10 cellular contexts compared by ENCODE assay signal in genomic region chr1:6447016-6447817, GRCh38. TPM values are rescaled to one million over a fixed set of nuclear protein-coding genes. Genes with fewer than 3 reads are reported as not detected.
DNase-seq lines count a peak whose midpoint lies in the region; ATAC-seq and TF ChIP-seq lines count a peak whose summit lies in the region.
"Had no signal": no experiment of that assay in that cellular context is flagged by ENCODE, and none has a peak within 500 bp of the region (broad histone marks: within the 10 kb centered on the region; RNA-seq: fewer than 3 reads in every experiment).

No MANE protein-coding gene starts in this region.

- H3K9ac ChIP-seq in BLaER1 (no peak overlapping the region), mesenchymal stem cell (ENCODE audit: low read length) (no peak overlapping the region)

- H3K9me2 ChIP-seq in GM23338 (ENCODE audit: insufficient read depth): no peaks in the 10 kb centered on the region

- H3K27ac Mint-ChIP-seq in GM23338: peak overlapping the region; percentile 52
- no peak overlapping the region for H3K27ac Mint-ChIP-seq in T-cell
- H3K27ac Mint-ChIP-seq: dendritic cell treated with granulocyte-macrophage colony-stimulating factor and Interleukin-4, amounts not matched to agents 40 ng/mL and 50 ng/mL, for 4 days had no signal

- H3K23ac ChIP-seq in mesenchymal stem cell (ENCODE audit: low read length in 2 of 2): no peak overlapping the region

- H3K4me3 Mint-ChIP-seq in GM23338 (peak overlapping the region; percentile 74), T-cell (peak overlapping the region; percentile 62 to 74 (median 64))
- H3K4me3 Mint-ChIP-seq: dendritic cell treated with granulocyte-macrophage colony-stimulating factor and Interleukin-4, amounts not matched to agents 40 ng/mL and 50 ng/mL, for 4 days had no signal

- no peak overlapping the region for H2BK120ac ChIP-seq in mesenchymal stem cell (ENCODE audit: low read depth, low read length)

- H3K4me3 ChIP-seq in BLaER1: peak overlapping the region; percentile 56
- peak overlapping the region; percentile 70 for H3K4me3 ChIP-seq in GM23338
- peak overlapping the region; percentile 27 to 59 (median 58) for H3K4me3 ChIP-seq in right lobe of liver
- no peak overlapping the region for H3K4me3 ChIP-seq in mesenchymal stem cell (ENCODE audit: insufficient read depth in 1 of 2, low read depth in 1 of 2, low read length in 2 of 2)

- H3K9me3 ChIP-seq in BLaER1 (no peaks in the 10 kb centered on the region), right lobe of liver (no peaks in the 10 kb centered on the region), mesenchymal stem cell (ENCODE audit: control insufficient read depth, low read length) (no peaks in the 10 kb centered on the region)

- H4K20me1 ChIP-seq in BLaER1 (peaks cover 44% of the 10 kb centered on the region), GM23338 (replicated peaks; ENCODE audit: insufficient read depth) (no peaks in the 10 kb centered on the region)

- H3K27ac ChIP-seq in BLaER1 (no peak overlapping the region), GM23338 (ENCODE audit: low read depth) (0 out of 2 replicates have a peak overlapping the region, but pooled peaks have one; percentile 72), right lobe of liver (peak overlapping the region; percentile 26 to 80 (median 70)), mesenchymal stem cell (ENCODE audit: low read length, poor library complexity, severe bottlenecking) (no peak overlapping the region)

- no peak overlapping the region for H2AK5ac ChIP-seq in mesenchymal stem cell (ENCODE audit: low read length, severe bottlenecking)

- H4K8ac ChIP-seq in mesenchymal stem cell (ENCODE audit: low read length): no peak overlapping the region

- 1% methylated on average over 18 of the region's 67 CpGs for WGBS in right lobe of liver (ENCODE audit: insufficient coverage, low coverage, low lambda C conversion rate, missing lambda C conversion rate)
- 4% methylated on average over 44 of the region's 67 CpGs for WGBS in mesenchymal stem cell

- H3K9me3 Mint-ChIP-seq in GM23338 (no peaks in the 10 kb centered on the region), T-cell (no peaks in the 10 kb centered on the region)
- H3K9me3 Mint-ChIP-seq: dendritic cell treated with granulocyte-macrophage colony-stimulating factor and Interleukin-4, amounts not matched to agents 40 ng/mL and 50 ng/mL, for 4 days had no signal

- intact Hi-C loops in right lobe of liver (cut with DNase I): no loop called here

- H3K36me3 Mint-ChIP-seq in GM23338 (ENCODE audit: low read depth) (no peaks in the 10 kb centered on the region), T-cell (no peaks in the 10 kb centered on the region)

- H4K91ac ChIP-seq in mesenchymal stem cell (ENCODE audit: low read length): no peak overlapping the region

- H3K27me3 Mint-ChIP-seq in GM23338 (ENCODE audit: insufficient read depth, low read depth, poor library complexity) (peaks cover 16% of the 10 kb centered on the region), T-cell (peaks cover 29 to 49% of the 10 kb centered on the region in 2 donors)

- H3K36me3 ChIP-seq in BLaER1 (no peaks in the 10 kb centered on the region), GM23338 (ENCODE audit: insufficient read depth) (no peaks in the 10 kb centered on the region), right lobe of liver (no peaks in the 10 kb centered on the region), mesenchymal stem cell (ENCODE audit: control insufficient read depth in 1 of 2, insufficient read depth in 2 of 2, low read depth in 1 of 2, low read length in 2 of 2) (no peaks in the 10 kb centered on the region)

- CTCF ChIA-PET in T-cell (lab: Charles Lee): interaction anchor here (1.2 to 1.4 kb wide), 2 partner anchors 17 to 26 kb away, joined by 3 read pairs; no protein-coding TSS in a partner anchor

- H3K18ac ChIP-seq in mesenchymal stem cell (ENCODE audit: low read depth in 1 of 2, low read length in 2 of 2): no peak overlapping the region

- H3K79me1 ChIP-seq in mesenchymal stem cell (replicated peaks; ENCODE audit: low read length, poor library complexity, severe bottlenecking): no peaks in the 10 kb centered on the region

- H3F3A ChIP-seq in GM23338 (replicated peaks; ENCODE audit: low read depth): peaks cover 4% of the 10 kb centered on the region; the same call in 1 of the 2 replicates

- ATAC-seq in GM23338: peak; percentile 18
- peak in 3 of 4 experiments; percentile 5 to 29 (median 8) for ATAC-seq in T-cell (replicated peaks in 1 of 4)
- no peak for ATAC-seq in right lobe of liver
- no peak for ATAC-seq in HG02970 (IDR thresholded peaks at IDR 0.05; ENCODE audit: low FRiP score, unreplicated experiment)
- ATAC-seq in HG03442 (IDR thresholded peaks at IDR 0.05; ENCODE audit: unreplicated experiment): no peak

- H2BK15ac ChIP-seq in mesenchymal stem cell (ENCODE audit: low read depth, poor library complexity, severe bottlenecking): no peak overlapping the region

- H2BK5ac ChIP-seq in mesenchymal stem cell (ENCODE audit: low read depth, low read length, poor library complexity, severe bottlenecking): no peak overlapping the region

- DNase-seq in GM23338 (ENCODE audit: low spot score) (peak; percentile 79), T-cell (no peak), right lobe of liver (peak in 1 of 3 donors; percentile 69), mesenchymal stem cell (no peak), hippocampal formation (lab: John Stamatoyannopoulos, UW) (no peak)
- DNase-seq: DND-41 had no signal

- H3K4me1 ChIP-seq in BLaER1: peaks cover 31% of the 10 kb centered on the region
- H3K4me1 ChIP-seq in GM23338 (ENCODE audit: insufficient read depth): peaks cover 7% of the 10 kb centered on the region; the same call in 1 of the 2 replicates
- peaks cover 0 to 43% (median 12%) of the 10 kb centered on the region in 4 donors for H3K4me1 ChIP-seq in right lobe of liver
- peaks cover 24% of the 10 kb centered on the region for H3K4me1 ChIP-seq in mesenchymal stem cell (ENCODE audit: control insufficient read depth, insufficient read depth, low read depth, low read length)

- no peak overlapping the region for H2BK12ac ChIP-seq in mesenchymal stem cell (ENCODE audit: low read length in 2 of 2)

- no peak overlapping the region for H3K14ac ChIP-seq in mesenchymal stem cell (ENCODE audit: low read length in 2 of 2)

- no peak overlapping the region; the same call in 1 of the 2 replicates for H2AFZ ChIP-seq in GM23338
- H2AFZ ChIP-seq in mesenchymal stem cell (ENCODE audit: low read depth, low read length): no peak overlapping the region

- no peak overlapping the region for H3K4ac ChIP-seq in mesenchymal stem cell (ENCODE audit: low read depth in 1 of 2, low read length in 2 of 2)

- H3K4me1 Mint-ChIP-seq in GM23338 (peaks cover 29% of the 10 kb centered on the region), T-cell (peaks cover 16 to 30% (median 17%) of the 10 kb centered on the region in 3 donors)

- no peaks in the 10 kb centered on the region for H3K79me2 ChIP-seq in GM23338 (replicated peaks; ENCODE audit: insufficient read depth)

- H3K4me2 ChIP-seq in BLaER1 (peak overlapping the region; percentile 81), GM23338 (peak overlapping the region; percentile 84), mesenchymal stem cell (ENCODE audit: low read length, poor library complexity, severe bottlenecking) (no peak overlapping the region)

- H3K27me3 ChIP-seq in BLaER1: peaks cover 97% of the 10 kb centered on the region
- H3K27me3 ChIP-seq in GM23338 (ENCODE audit: insufficient read depth): no peaks in the 10 kb centered on the region; the same call in 1 of the 2 replicates
- H3K27me3 ChIP-seq in right lobe of liver: no peaks in the 10 kb centered on the region
- H3K27me3 ChIP-seq in mesenchymal stem cell (ENCODE audit: control insufficient read depth in 1 of 2, insufficient read depth in 1 of 2, low read length in 2 of 2): peaks cover 60 to 76% of the 10 kb centered on the region in 2 experiments

- POLR2A ChIA-PET in T-cell (lab: Charles Lee): no interaction called here

- TF ChIP-seq CTCF in GM23338 (conservative IDR thresholded peaks at IDR 0.05; ENCODE audit: low read depth in 2 of 2) (peak in 1 of 2 experiments; percentile 29; a peak in 2 of 4 replicates), right lobe of liver (IDR thresholded peaks at IDR 0.05) (no peak)

- TF ChIP-seq POLR2A in right lobe of liver (IDR thresholded peaks at IDR 0.05): no peak

TF ChIP-seq in GM23338, 12 proteins besides CTCF, POLR2A, EP300 and RAD21 (continues in another document):
- TF ChIP-seq POLR2AphosphoS5 (IDR thresholded peaks at IDR 0.05; ENCODE audit: low read depth) (peak; percentile 55), CREB1 (CRISPR knock-in tag; IDR thresholded peaks at IDR 0.05; ENCODE audit: low read depth) (0 out of 2 replicates have a peak, but pooled peaks have one; percentile 6)

RNA-seq across cellular contexts. Expression of gene TNFRSF25, which starts 18.8 kb away (rescaled TPM):
- 25.3 and 26.3 TPM in 2 replicates for total RNA-seq in GM23338 (2014; rRNA removed; shearing (Covaris generic))
- 13.6 and 15.2 TPM in 2 replicates for polyA plus RNA-seq in GM23338 (2016; fragmentation: Nextera tagmentation; extraction: Ambion mirVana)
- total RNA-seq in T-cell (100 to 1,000 TPM; 215 to 580 (median 446) TPM), right lobe of liver (1 to 10 TPM; 1.1 to 3.2 (median 2.1) TPM)
- 2.9 TPM for polyA plus RNA-seq in mesenchymal stem cell (2013, experiment 1 of 2)
- polyA plus RNA-seq in mesenchymal stem cell (2013, experiment 2 of 2): 2.4 TPM

RNA-seq across cellular contexts. Expression of gene ESPN, which starts 22.6 kb away (rescaled TPM):
- total RNA-seq in GM23338 (2014; rRNA removed; shearing (Covaris generic)): 12.7 and 13.6 TPM in 2 replicates
- polyA plus RNA-seq in GM23338 (2016; fragmentation: Nextera tagmentation; extraction: Ambion mirVana): 12.2 and 13.5 TPM in 2 replicates
- total RNA-seq in T-cell (1 to 10 TPM; 2.1 to 9.2 (median 6.2) TPM), right lobe of liver (100 to 1,000 TPM in 4 of 6 experiments, 10 to 100 TPM in 2; 81.6 to 149 (median 120) TPM)
- 0.06 TPM for polyA plus RNA-seq in mesenchymal stem cell (2013, experiment 1 of 2)
- not detected for polyA plus RNA-seq in mesenchymal stem cell (2013, experiment 2 of 2)

RNA-seq across cellular contexts. Expression of gene HES2, which starts 27.5 kb away (rescaled TPM):
- total RNA-seq in GM23338 (2014; rRNA removed; shearing (Covaris generic)): 1.2 and 1.6 TPM in 2 replicates
- polyA plus RNA-seq in GM23338 (2016; fragmentation: Nextera tagmentation; extraction: Ambion mirVana): 1.1 and 2.1 TPM in 2 replicates
- total RNA-seq in T-cell: under 1 TPM in 1 of 5 donors, not detected in 4; 0.16 TPM
- 1 to 10 TPM in 1 of 6 experiments, under 1 TPM in 2, not detected in 3; 0.27 to 1.2 (median 0.68) TPM for total RNA-seq in right lobe of liver
- 0.07 TPM for polyA plus RNA-seq in mesenchymal stem cell (2013, experiment 1 of 2)
- 0.05 TPM for polyA plus RNA-seq in mesenchymal stem cell (2013, experiment 2 of 2)

RNA-seq across cellular contexts. Expression of gene PLEKHG5, which starts 44.2 kb away (rescaled TPM):
- total RNA-seq in GM23338 (2014; rRNA removed; shearing (Covaris generic)): 25.8 and 26.4 TPM in 2 replicates
- 9.0 and 10.2 TPM in 2 replicates for polyA plus RNA-seq in GM23338 (2016; fragmentation: Nextera tagmentation; extraction: Ambion mirVana)
- total RNA-seq in T-cell (10 to 100 TPM in 1 of 5 donors, 1 to 10 TPM in 4; 7.1 to 18.2 (median 8.4) TPM), right lobe of liver (1 to 10 TPM in 5 of 6 experiments, under 1 TPM in 1; 0.70 to 2.3 (median 1.5) TPM)
- polyA plus RNA-seq in mesenchymal stem cell (2013, experiment 1 of 2): 6.5 TPM
- 6.7 TPM for polyA plus RNA-seq in mesenchymal stem cell (2013, experiment 2 of 2)

RNA-seq across cellular contexts. Expression of gene ACOT7, which starts 53.6 kb away (rescaled TPM):
- 167 and 172 TPM in 2 replicates for total RNA-seq in GM23338 (2014; rRNA removed; shearing (Covaris generic))
- polyA plus RNA-seq in GM23338 (2016; fragmentation: Nextera tagmentation; extraction: Ambion mirVana): 169 TPM in 2 replicates
- total RNA-seq in T-cell (1 to 10 TPM; 6.1 to 9.3 (median 7.4) TPM), right lobe of liver (10 to 100 TPM; 10.8 to 19.7 (median 14.1) TPM)
- 67.2 TPM for polyA plus RNA-seq in mesenchymal stem cell (2013, experiment 1 of 2)
- polyA plus RNA-seq in mesenchymal stem cell (2013, experiment 2 of 2): 69.0 TPM

Comparison
In these comparisons a context has a peak if more than half of its experiments do, and no peak if none do; other contexts are left out.
1. H3K27ac ChIP-seq: peak in GM23338 (single experiment) and right lobe of liver (3 of 3); none in BLaER1 (single experiment) and mesenchymal stem cell (single experiment).
2. H3K4me3 ChIP-seq: peak in BLaER1 (single experiment), GM23338 (single experiment) and right lobe of liver (3 of 3); none in mesenchymal stem cell (0 of 2).
3. ATAC-seq: peak in GM23338 (single experiment) and T-cell (3 of 4); none in right lobe of liver (0 of 4), HG02970 (single experiment) and HG03442 (single experiment).